10 cellular contexts compared by ENCODE assay signal in genomic region chr12:47095446-47096236, GRCh38. TPM values are rescaled to one million over a fixed set of nuclear protein-coding genes. Genes with fewer than 3 reads are reported as not detected.
DNase-seq lines count a peak whose midpoint lies in the region; ATAC-seq, FAIRE-seq and TF ChIP-seq lines count a peak whose summit lies in the region.
"Had no signal": no experiment of that assay in that cellular context is flagged by ENCODE, and none has a peak within 500 bp of the region (broad histone marks: within the 10 kb centered on the region; RNA-seq: fewer than 3 reads in every experiment).

No MANE protein-coding gene starts in this region.

- no peak for TF ChIP-seq POLR2A in A549 (IDR thresholded peaks at IDR 0.05; ENCODE audit: low read length)

- in situ Hi-C loops in GM23248 (cut with MboI) = no loop called here

- no peaks in the 10 kb centered on the region for H4K20me1 ChIP-seq in GM23248 (ENCODE audit: insufficient read depth)

- TF ChIP-seq EP300 in A549 (IDR thresholded peaks at IDR 0.05) = peak; percentile 85 to 89; a peak in 4 of 5 replicates

- no peak overlapping the region for H2AFZ ChIP-seq in GM23248

- peak; percentile 77 to 90 for ATAC-seq in A549
- no peak for ATAC-seq in GM21528 (IDR thresholded peaks at IDR 0.05; ENCODE audit: low FRiP score, unreplicated experiment)
- ATAC-seq in HG03565 (IDR thresholded peaks at IDR 0.05; ENCODE audit: unreplicated experiment) = no peak

- peaks cover 23% of the 10 kb centered on the region; the same call in 1 of the 2 replicates for H3F3A ChIP-seq in GM23248 (ENCODE audit: insufficient read depth)

- no peak overlapping the region for H3K9ac ChIP-seq in GM23248

- H3K27ac ChIP-seq in A549 = peak overlapping the region; percentile 91
- H3K27ac ChIP-seq in GM23248 = peak overlapping the region; percentile 44

- CTCF ChIA-PET in A549 (lab: Yijun Ruan, JAX) = interaction anchor here (0.6 to 2.3 kb wide), 13 partner anchors 9 to 307 kb away, joined by 3 to 17 read pairs (median 3); partner anchors contain the start of genes AMIGO2 and PCED1B

- H3K9me2 ChIP-seq in GM23248 (ENCODE audit: insufficient read depth) = no peaks in the 10 kb centered on the region

- peak; percentile 94 for FAIRE-seq in A549 (lab: Jason Lieb, UNC)

- DNase-seq in A549 (ENCODE audit: low read depth in 1 of 2, low spot score in 1 of 2) (peak in 1 of 2 experiments; percentile 91), GM23248 (peak; percentile 77), SW480 (ENCODE audit: low spot score) (peak; percentile 51), fibroblast of villous mesenchyme (ENCODE audit: low read depth) (peak; percentile 74), CD1c-positive myeloid dendritic cell (ENCODE audit: extremely low spot score) (no peak), DMS153 treated with DMSO at 0.1 percent for 48 hours (lab: John Stamatoyannopoulos, UW; ENCODE audit: unreplicated experiment) (no peak)
- DNase-seq: activated T-cell treated with anti-CD3 and anti-CD28 coated beads, Interleukin-2, amount 50 U/mL, for 48 hours; stimulated activated CD4-positive, alpha-beta T cell treated with anti-CD3 and anti-CD28 coated beads, Interleukin-2, amount 100 ng/mL, for 24 hours had no signal

- H3K4me2 ChIP-seq in A549 = peak overlapping the region; percentile 70
- H3K4me2 ChIP-seq in GM23248 (ENCODE audit: unreplicated experiment) = peak overlapping the region; percentile 54

- H3K4me1 ChIP-seq in A549 = peaks cover 80% of the 10 kb centered on the region
- peaks cover 44% of the 10 kb centered on the region for H3K4me1 ChIP-seq in GM23248 (ENCODE audit: insufficient read depth)

- POLR2A ChIA-PET in A549 (lab: Yijun Ruan, JAX) = interaction anchor here (0.8 to 4.6 kb wide), 16 partner anchors 10 to 302 kb away, joined by 3 to 59 read pairs (median 7); partner anchors contain the start of genes AMIGO2 and PCED1B

- WGBS in A549 (ENCODE audit: missing lambda C conversion rate) = 0% methylated on average over 3 of the region's 3 CpGs
- 0 to 1% methylated on average over 3 of the region's 3 CpGs for WGBS in GM23248 (ENCODE audit: low coverage in 1 of 2, low lambda C conversion rate in 2 of 2, missing lambda C conversion rate in 2 of 2), 2 experiments

- TF ChIP-seq RAD21 in A549 (conservative IDR thresholded peaks at IDR 0.05 in 1 of 2, IDR thresholded peaks at IDR 0.05 in 1 of 2) = peak; percentile 39 to 52

- H3K4me3 ChIP-seq in A549 = peak overlapping the region; percentile 3; the same call in 1 of the 3 replicates
- peak overlapping the region; percentile 14 for H3K4me3 ChIP-seq in GM23248
- H3K4me3 ChIP-seq in fibroblast of villous mesenchyme (ENCODE audit: low read depth, low read length) = no peak overlapping the region

- no peaks in the 10 kb centered on the region for H3K79me2 ChIP-seq in GM23248 (ENCODE audit: insufficient read depth)

- H3K36me3 ChIP-seq in GM23248 (ENCODE audit: low read depth) = no peaks in the 10 kb centered on the region

- H3K27me3 ChIP-seq in GM23248 (replicated peaks; ENCODE audit: insufficient read depth) = no peaks in the 10 kb centered on the region

- TF ChIP-seq CTCF in A549 (IDR thresholded peaks at IDR 0.05) (no peak), fibroblast of villous mesenchyme (IDR thresholded peaks at IDR 0.05; ENCODE audit: insufficient read depth, low read depth, low read length) (no peak)

- peaks cover 14% of the 10 kb centered on the region for H3K9me3 ChIP-seq in A549
- no peaks in the 10 kb centered on the region for H3K9me3 ChIP-seq in GM23248 (ENCODE audit: low read depth)

TF ChIP-seq in A549, 52 proteins besides CTCF, POLR2A, EP300 and RAD21 (continues in another document):
- peak; percentile 76 to 90; a peak in 4 of 5 replicates for TF ChIP-seq JUN (IDR thresholded peaks at IDR 0.05)
- TF ChIP-seq JUNB (IDR thresholded peaks at IDR 0.05) = peak; percentile 96
- no peak for TF ChIP-seq BHLHE40 (IDR thresholded peaks at IDR 0.05; ENCODE audit: low read depth, low read length)
- no peak for TF ChIP-seq ZFP36 (IDR thresholded peaks at IDR 0.05; ENCODE audit: borderline replicate concordance, partially characterized antibody)
- no peak for TF ChIP-seq TP53 (CRISPR knock-in tag; IDR thresholded peaks at IDR 0.05)
- peak; percentile 18 for TF ChIP-seq MAFK (IDR thresholded peaks at IDR 0.05; ENCODE audit: partially characterized antibody)
- peak; percentile 47; the same call in 1 of the 2 replicates for TF ChIP-seq FOSB (CRISPR knock-in tag; IDR thresholded peaks at IDR 0.05)
- TF ChIP-seq FOXS1 (CRISPR knock-in tag; IDR thresholded peaks at IDR 0.05) = peak; percentile 96
- no peak for TF ChIP-seq CBX8 (IDR thresholded peaks at IDR 0.05)
- peak; percentile 60; the same call in 1 of the 2 replicates for TF ChIP-seq PBX3 (IDR thresholded peaks at IDR 0.05)
- TF ChIP-seq HOXA7 (CRISPR knock-in tag; IDR thresholded peaks at IDR 0.05) = no peak
- 0 out of 2 replicates have a peak, but pooled peaks have one; percentile 42 for TF ChIP-seq RARB (CRISPR knock-in tag; IDR thresholded peaks at IDR 0.05)
- TF ChIP-seq NPAS2 (CRISPR knock-in tag; IDR thresholded peaks at IDR 0.05; ENCODE audit: borderline replicate concordance) = no peak
- TF ChIP-seq GATA3 (IDR thresholded peaks at IDR 0.05; ENCODE audit: borderline replicate concordance) = peak; percentile 97
- TF ChIP-seq BCL3 (IDR thresholded peaks at IDR 0.05) = peak; percentile 65; the same call in 1 of the 3 replicates
- no peak for TF ChIP-seq HEYL (CRISPR knock-in tag; IDR thresholded peaks at IDR 0.05)
- no peak for TF ChIP-seq RNF2 (IDR thresholded peaks at IDR 0.05; ENCODE audit: borderline replicate concordance, low read depth)
- TF ChIP-seq E2F6 (IDR thresholded peaks at IDR 0.05; ENCODE audit: borderline replicate concordance, low read depth) = no peak
- TF ChIP-seq FOSL2 (IDR thresholded peaks at IDR 0.05) = peak; percentile 78
- TF ChIP-seq FOSL2 (CRISPR knock-in tag; IDR thresholded peaks at IDR 0.05) = peak; percentile 96

RNA-seq across cellular contexts. Expression of gene AMIGO2, which starts 15.9 kb away (rescaled TPM):
- 636 and 690 TPM in 2 replicates for polyA plus RNA-seq in A549 (2011; rRNA removed)
- polyA plus RNA-seq in A549 (2012; cell fraction: cytosol; rRNA removed) = 131 and 181 TPM in 2 replicates
- polyA plus RNA-seq in A549 (2012; cell fraction: nucleus; rRNA removed) = 104 and 164 TPM in 2 replicates
- polyA plus RNA-seq in A549 (2017; fragmentation: RNase III; extraction: RNeasy Plus Mini Kit Qiagen cat#74134 plus additional on column Dnase treatment) = 196 to 288 TPM (median 273 TPM) in 3 replicates
- 293 and 311 TPM in 2 replicates for polyA minus RNA-seq in A549 (2011; rRNA and poly(A)+ RNA removed)
- total RNA-seq in GM23248 (2014; rRNA removed; shearing (Covaris generic)) = 25.7 and 29.9 TPM in 2 replicates
- 19.6 and 20.5 TPM in 2 replicates for polyA plus RNA-seq in GM23248 (2016; fragmentation: Nextera tagmentation; extraction: Ambion mirVana)
- total RNA-seq in fibroblast of villous mesenchyme = 62.2 and 101 TPM in 2 replicates

RNA-seq across cellular contexts. Expression of gene PCED1B, which starts 16.2 kb away (rescaled TPM):
- 74.6 and 92.2 TPM in 2 replicates for polyA plus RNA-seq in A549 (2011; rRNA removed)
- polyA plus RNA-seq in A549 (2012; cell fraction: cytosol; rRNA removed) = 104 and 133 TPM in 2 replicates
- polyA plus RNA-seq in A549 (2012; cell fraction: nucleus; rRNA removed) = 247 TPM in 2 replicates
- 92.7 to 122 TPM (median 108 TPM) in 3 replicates for polyA plus RNA-seq in A549 (2017; fragmentation: RNase III; extraction: RNeasy Plus Mini Kit Qiagen cat#74134 plus additional on column Dnase treatment)
- 75.0 and 84.8 TPM in 2 replicates for polyA minus RNA-seq in A549 (2011; rRNA and poly(A)+ RNA removed)
- total RNA-seq in GM23248 (2014; rRNA removed; shearing (Covaris generic)) = 2.9 and 3.5 TPM in 2 replicates
- polyA plus RNA-seq in GM23248 (2016; fragmentation: Nextera tagmentation; extraction: Ambion mirVana) = 2.7 and 3.6 TPM in 2 replicates
- 1.7 and 3.2 TPM in 2 replicates for total RNA-seq in fibroblast of villous mesenchyme

Comparison
In these comparisons a context has a peak if more than half of its experiments do, and no peak if none do; other contexts are left out.
1. ATAC-seq: peak in A549 (2 of 2); none in GM21528 (single experiment) and HG03565 (single experiment).
2. DNase-seq: peak in GM23248 (single experiment), SW480 (single experiment) and fibroblast of villous mesenchyme (single experiment); none in CD1c-positive myeloid dendritic cell (single experiment) and DMS153 treated with DMSO at 0.1 percent for 48 hours (single experiment).